20 cellular contexts compared by ENCODE assay signal in genomic region chr1:3247521-3248031, GRCh38.
A peak's percentile ranks its signal among the peaks of the same experiment; 100 is the strongest.
DNase-seq lines count a peak whose midpoint lies in the region; ATAC-seq and TF ChIP-seq lines count a peak whose summit lies in the region.
"Had no signal": no experiment of that assay in that cellular context is flagged by ENCODE, and none has a peak within 500 bp of the region (broad histone marks: within the 10 kb centered on the region; RNA-seq: fewer than 3 reads in every experiment).

No MANE protein-coding gene starts in this region.

- no peaks in the 10 kb centered on the region for H3K9me3 ChIP-seq in left ventricle myocardium inferior (replicated peaks)
- H3K9me3 ChIP-seq: BLaER1, SJSA1, thyroid gland had no signal

- TF ChIP-seq CTCF in brain (conservative IDR thresholded peaks at IDR 0.05) (no peak), type B pancreatic cell (conservative IDR thresholded peaks at IDR 0.05) (no peak), left ventricle myocardium inferior (IDR thresholded peaks at IDR 0.05; ENCODE audit: borderline replicate concordance) (no peak)

- peaks cover 18% of the 10 kb centered on the region for H3K4me1 ChIP-seq in left ventricle myocardium inferior
- H3K4me1 ChIP-seq: SJSA1 had no signal

- H3K4me3 Mint-ChIP-seq in stimulated activated naive CD8-positive, alpha-beta T cell treated with anti-CD3 and anti-CD28 coated beads, Interleukin-15, amount 100 ng/mL, for 72 hours = no peak overlapping the region
- peak overlapping the region in 2 of 5 experiments; percentile 56 to 73 for H3K4me3 Mint-ChIP-seq in brain
- H3K4me3 Mint-ChIP-seq in type B pancreatic cell = peak overlapping the region; percentile 68
- H3K4me3 Mint-ChIP-seq: HFFc6 had no signal

- H3K9me3 Mint-ChIP-seq in stimulated activated naive CD8-positive, alpha-beta T cell treated with anti-CD3 and anti-CD28 coated beads, Interleukin-15, amount 100 ng/mL, for 72 hours = no peaks in the 10 kb centered on the region
- peaks cover 0 to 3% (median 0%) of the 10 kb centered on the region in 5 experiments for H3K9me3 Mint-ChIP-seq in brain
- H3K9me3 Mint-ChIP-seq in type B pancreatic cell = no peaks in the 10 kb centered on the region

- no peak overlapping the region for H3K27ac ChIP-seq in left ventricle myocardium inferior (replicated peaks)
- H3K27ac ChIP-seq: BLaER1, SJSA1, thyroid gland had no signal

- peaks cover 49% of the 10 kb centered on the region for H3K27me3 ChIP-seq in left ventricle myocardium inferior (ENCODE audit: low read depth)
- H3K27me3 ChIP-seq: SJSA1, thyroid gland had no signal

- DNase-seq in stimulated activated naive CD8-positive, alpha-beta T cell treated with anti-CD3 and anti-CD28 coated beads, Interleukin-15, Interleukin-2, amounts not matched to agents 100 U/mL and 50 U/mL, for 24 hours = no peak
- DNase-seq in stimulated activated naive CD8-positive, alpha-beta T cell treated with anti-CD3 and anti-CD28 coated beads, Interleukin-15, amount 100 ng/mL, for 72 hours = no peak
- peak; percentile 12 for DNase-seq in iris pigment epithelial cell (ENCODE audit: low read depth)
- DNase-seq in type B pancreatic cell (ENCODE audit: extremely low spot score, unreplicated experiment) = no peak
- no peak for DNase-seq in NCI-H526 treated with DMSO at 0.1 percent for 48 hours (lab: John Stamatoyannopoulos, UW)
- no peak for DNase-seq in activated effector memory CD4-positive, alpha-beta T cell treated with anti-CD3 and anti-CD28 coated beads, Interleukin-2, amount 50 U/mL, for 16 hours
- DNase-seq in left ventricle myocardium inferior = no peak
- DNase-seq: activated CD4-positive, alpha-beta T cell treated with anti-CD3 and anti-CD28 coated beads for 1 hour; HFFc6; left cardiac atrium; mesenchymal stem cell; MV-4-11; NCI-H187; stimulated activated CD4-positive, alpha-beta T cell treated with anti-CD3 and anti-CD28 coated beads, Interleukin-12 subunit alpha, Interleukin-12 subunit beta, amount 100 ng/mL, for 4 hours; stimulated activated naive CD4-positive, alpha-beta T cell treated with Interleukin-2 at 50 U/mL for 16 hours; T-helper 1 cell; thyroid gland had no signal

- peaks cover 31% of the 10 kb centered on the region for H3K27me3 Mint-ChIP-seq in stimulated activated naive CD8-positive, alpha-beta T cell treated with anti-CD3 and anti-CD28 coated beads, Interleukin-15, amount 100 ng/mL, for 72 hours
- H3K27me3 Mint-ChIP-seq in brain (no peaks in the 10 kb centered on the region), type B pancreatic cell (peaks cover 50% of the 10 kb centered on the region)

- peak; percentile 5 for ATAC-seq in stimulated activated naive CD8-positive, alpha-beta T cell treated with anti-CD3 and anti-CD28 coated beads, Interleukin-15, Interleukin-2, amounts not matched to agents 100 U/mL and 50 U/mL, for 24 hours
- no peak for ATAC-seq in stimulated activated naive CD8-positive, alpha-beta T cell treated with anti-CD3 and anti-CD28 coated beads, Interleukin-15, amount 100 ng/mL, for 72 hours

- no peak overlapping the region for H3K4me3 ChIP-seq in left ventricle myocardium inferior
- H3K4me3 ChIP-seq: BLaER1, SJSA1, thyroid gland had no signal

- H3K4me1 Mint-ChIP-seq in stimulated activated naive CD8-positive, alpha-beta T cell treated with anti-CD3 and anti-CD28 coated beads, Interleukin-15, amount 100 ng/mL, for 72 hours = no peaks in the 10 kb centered on the region
- peaks cover 71% of the 10 kb centered on the region for H3K4me1 Mint-ChIP-seq in brain
- H3K4me1 Mint-ChIP-seq in type B pancreatic cell (ENCODE audit: unreplicated experiment) = peaks cover 48% of the 10 kb centered on the region

- intact Hi-C loops in left ventricle myocardium inferior (cut with micrococcal nuclease) = no loop called here

- H3K36me3 Mint-ChIP-seq in brain = no peaks in the 10 kb centered on the region
- H3K36me3 Mint-ChIP-seq in type B pancreatic cell = no peaks in the 10 kb centered on the region

- no peaks in the 10 kb centered on the region for H3K36me3 ChIP-seq in left ventricle myocardium inferior
- H3K36me3 ChIP-seq: BLaER1, SJSA1, thyroid gland had no signal

- H3K27ac Mint-ChIP-seq in stimulated activated naive CD8-positive, alpha-beta T cell treated with anti-CD3 and anti-CD28 coated beads, Interleukin-15, amount 100 ng/mL, for 72 hours = no peak overlapping the region
- peak overlapping the region in 4 of 5 experiments; percentile 69 to 96 (median 85) for H3K27ac Mint-ChIP-seq in brain
- H3K27ac Mint-ChIP-seq in type B pancreatic cell = peak overlapping the region; percentile 52
- H3K27ac Mint-ChIP-seq: HFFc6 had no signal

Comparison
In these comparisons a context has a peak if more than half of its experiments do, and no peak if none do; other contexts are left out.
1. H3K27ac Mint-ChIP-seq: peak in brain (4 of 5) and type B pancreatic cell (single experiment); none in stimulated activated naive CD8-positive, alpha-beta T cell treated with anti-CD3 and anti-CD28 coated beads, Interleukin-15, amount 100 ng/mL, for 72 hours (0 of 2).